ENCODE assay signal across 13 cellular contexts in genomic region chr1:27559466-27560030, GRCh38. TPM values are rescaled to one million over a fixed set of nuclear protein-coding genes. Genes with fewer than 3 reads are reported as not detected.
DNase-seq lines count a peak whose midpoint lies in the region; ATAC-seq, FAIRE-seq and TF ChIP-seq lines count a peak whose summit lies in the region.
"Had no signal": no experiment of that assay in that cellular context is flagged by ENCODE, and none has a peak within 500 bp of the region (broad histone marks: within the 10 kb centered on the region; RNA-seq: fewer than 3 reads in every experiment).

No MANE protein-coding gene starts in this region.

- H2BK5ac ChIP-seq in mesenchymal stem cell (ENCODE audit: low read depth, low read length, poor library complexity, severe bottlenecking) = no peak overlapping the region

- no peak for FAIRE-seq in K562 (lab: Jason Lieb, UNC)

- H3K4me1 ChIP-seq in K562 (replicated peaks in 1 of 2; ENCODE audit: control insufficient read depth in 2 of 2, insufficient read depth in 2 of 2, low read length in 2 of 2) = peaks cover 84 to 85% of the 10 kb centered on the region in 2 experiments
- peaks cover 78% of the 10 kb centered on the region for H3K4me1 ChIP-seq in mesenchymal stem cell (ENCODE audit: control insufficient read depth, insufficient read depth, low read depth, low read length)

- TF ChIP-seq EP300 in K562 (IDR thresholded peaks at IDR 0.05; ENCODE audit: low read length) = no peak

- peak overlapping the region; percentile 23 for H3K27ac Mint-ChIP-seq in activated T-cell treated with anti-CD3 and anti-CD28 coated beads, Interleukin-2, amount 50 U/mL, for 24 hours

- 85% methylated on average over 8 of the region's 8 CpGs for WGBS in K562 (ENCODE audit: insufficient coverage, low coverage, missing lambda C conversion rate)
- 70% methylated on average over 8 of the region's 8 CpGs for WGBS in mesenchymal stem cell

- no peak overlapping the region for H2BK120ac ChIP-seq in mesenchymal stem cell (ENCODE audit: low read depth, low read length)

- peaks cover 15% of the 10 kb centered on the region; the same call in 1 of the 2 replicates for H4K20me1 ChIP-seq in K562 (replicated peaks; ENCODE audit: control insufficient read depth, insufficient read depth, low read length)

- in situ Hi-C loops in K562 (cut with MboI) = loop anchor here (5.0 to 10.0 kb wide), 2 partner anchors 45 to 103 kb away; partner anchors contain the start of gene AHDC1

- TF ChIP-seq RAD21 in K562 (CRISPR knock-in tag; conservative IDR thresholded peaks at IDR 0.05 in 1 of 2, IDR thresholded peaks at IDR 0.05 in 1 of 2) = no peak

- H3K18ac ChIP-seq in mesenchymal stem cell (ENCODE audit: low read depth in 1 of 2, low read length in 2 of 2) = peak overlapping the region in 1 of 2 experiments; percentile 96

- H3K4me1 Mint-ChIP-seq in activated T-cell treated with anti-CD3 and anti-CD28 coated beads, Interleukin-2, amount 50 U/mL, for 24 hours (ENCODE audit: low read depth) = peaks cover 26% of the 10 kb centered on the region

- H3K9ac ChIP-seq in K562 (ENCODE audit: insufficient read depth in 1 of 2, low read depth in 2 of 2, low read length in 2 of 2) (peak overlapping the region in 1 of 2 experiments; percentile 82; a peak in 1 of 4 replicates), mesenchymal stem cell (ENCODE audit: low read length) (no peak overlapping the region)

- no peak for TF ChIP-seq POLR2A in K562 (conservative IDR thresholded peaks at IDR 0.05)

- no peak overlapping the region for H3K4ac ChIP-seq in mesenchymal stem cell (ENCODE audit: low read depth in 1 of 2, low read length in 2 of 2)

- no peaks in the 10 kb centered on the region for H3K9me3 ChIP-seq in K562 (replicated peaks; ENCODE audit: control insufficient read depth, insufficient read depth, low read depth, low read length)
- no peaks in the 10 kb centered on the region for H3K9me3 ChIP-seq in mesenchymal stem cell (ENCODE audit: control insufficient read depth, low read length)
- H3K9me3 ChIP-seq: upper lobe of right lung had no signal

- ATAC-seq in K562 (no peak), HG03280 (IDR thresholded peaks at IDR 0.05; ENCODE audit: unreplicated experiment) (no peak), GM19397 (IDR thresholded peaks at IDR 0.05; ENCODE audit: unreplicated experiment) (no peak)
- ATAC-seq: upper lobe of right lung had no signal

- no TSS peak for BruUV-seq in K562 (replicated peaks; lab: Mats Ljungman, UMichigan)

- no peak overlapping the region for H3K4me3 Mint-ChIP-seq in activated T-cell treated with anti-CD3 and anti-CD28 coated beads, Interleukin-2, amount 50 U/mL, for 24 hours

- H3K79me1 ChIP-seq in mesenchymal stem cell (replicated peaks; ENCODE audit: low read length, poor library complexity, severe bottlenecking) = peaks cover 36% of the 10 kb centered on the region

- no peak overlapping the region for H2BK15ac ChIP-seq in mesenchymal stem cell (ENCODE audit: low read depth, poor library complexity, severe bottlenecking)

- POLR2A ChIA-PET in K562 (lab: Yijun Ruan, JAX) = interaction anchor here (0.5 to 3.3 kb wide), 7 partner anchors 8 to 421 kb away, joined by 3 to 29 read pairs (median 3); no protein-coding TSS in a partner anchor

- H3K4me2 ChIP-seq in K562 (ENCODE audit: insufficient read depth, low read length) (no peak overlapping the region), mesenchymal stem cell (ENCODE audit: low read length, poor library complexity, severe bottlenecking) (no peak overlapping the region)

- H3K4me3 ChIP-seq in K562 = no peak overlapping the region
- H3K4me3 ChIP-seq in mesenchymal stem cell (ENCODE audit: insufficient read depth in 1 of 2, low read depth in 1 of 2, low read length in 2 of 2) = no peak overlapping the region
- H3K4me3 ChIP-seq: upper lobe of right lung had no signal

- no peak overlapping the region for H3K23ac ChIP-seq in mesenchymal stem cell (ENCODE audit: low read length in 2 of 2)

- H3K79me2 ChIP-seq in K562 (ENCODE audit: control insufficient read depth, insufficient read depth, low read length) = peaks cover 55% of the 10 kb centered on the region

- H3K27ac ChIP-seq in K562 (ENCODE audit: extremely low read depth, low read depth, low read length) (peak overlapping the region; percentile 41; the same call in 2 of the 3 replicates), mesenchymal stem cell (ENCODE audit: low read length, poor library complexity, severe bottlenecking) (no peak overlapping the region), temporal lobe (ENCODE audit: low read depth, low read length) (peak overlapping the region; percentile 88)

- H2BK12ac ChIP-seq in mesenchymal stem cell (ENCODE audit: low read length in 2 of 2) = no peak overlapping the region

- no peak overlapping the region for H3K14ac ChIP-seq in mesenchymal stem cell (ENCODE audit: low read length in 2 of 2)

- intact Hi-C loops in K562 (cut with micrococcal nuclease) = loop anchor here (5.0 kb wide), 2 partner anchors 103 to 167 kb away; partner anchors contain the start of gene GPR3

- H4K8ac ChIP-seq in mesenchymal stem cell (ENCODE audit: low read length) = no peak overlapping the region

- H3K27me3 ChIP-seq in K562 (ENCODE audit: control insufficient read depth in 2 of 2, insufficient read depth in 2 of 2, low read length in 2 of 2) (no peaks in the 10 kb centered on the region), mesenchymal stem cell (ENCODE audit: control insufficient read depth in 1 of 2, insufficient read depth in 1 of 2, low read length in 2 of 2) (no peaks in the 10 kb centered on the region)
- H3K27me3 ChIP-seq: upper lobe of right lung had no signal

- no peaks in the 10 kb centered on the region for H3K36me3 Mint-ChIP-seq in activated T-cell treated with anti-CD3 and anti-CD28 coated beads, Interleukin-2, amount 50 U/mL, for 24 hours (ENCODE audit: low read depth)

- DNase-seq in activated T-cell treated with anti-CD3 and anti-CD28 coated beads, Interleukin-2, amount 50 U/mL, for 24 hours = no peak
- DNase-seq in activated T-cell treated with anti-CD3 and anti-CD28 coated beads for 4 hours = no peak
- DNase-seq in K562 (ENCODE audit: extremely low read depth in 1 of 4, low spot score in 3 of 4) = no peak
- DNase-seq in mesenchymal stem cell = no peak
- DNase-seq in RPMI8226 = no peak
- DNase-seq: activated T-cell treated with anti-CD3 and anti-CD28 coated beads, Interleukin-2, amount 50 U/mL, for 1 hour; NCI-H1092 treated with DMSO at 0.1 percent for 48 hours; NCI-H748 treated with DMSO at 0.1 percent for 48 hours; SHP77 treated with DMSO at 0.1 percent for 48 hours; upper lobe of right lung had no signal

- H3K9me3 Mint-ChIP-seq in activated T-cell treated with anti-CD3 and anti-CD28 coated beads, Interleukin-2, amount 50 U/mL, for 24 hours = no peaks in the 10 kb centered on the region

- H2AK5ac ChIP-seq in mesenchymal stem cell (ENCODE audit: low read length, severe bottlenecking) = peak overlapping the region; percentile 15

- no peak overlapping the region for H2AFZ ChIP-seq in K562 (ENCODE audit: low read depth, low read length)
- H2AFZ ChIP-seq in mesenchymal stem cell (ENCODE audit: low read depth, low read length) = no peak overlapping the region

- H3K27me3 Mint-ChIP-seq in activated T-cell treated with anti-CD3 and anti-CD28 coated beads, Interleukin-2, amount 50 U/mL, for 24 hours = no peaks in the 10 kb centered on the region

- peaks cover 4% of the 10 kb centered on the region for H3K9me1 ChIP-seq in K562 (ENCODE audit: control insufficient read depth, insufficient read depth, low read length)

- H4K91ac ChIP-seq in mesenchymal stem cell (ENCODE audit: low read length) = peak overlapping the region; percentile 43

- TF ChIP-seq CTCF in K562 (IDR thresholded peaks at IDR 0.05 in 2 of 3, conservative IDR thresholded peaks at IDR 0.05 in 1 of 3; ENCODE audit: insufficient read depth in 2 of 3, low read depth in 1 of 3, low read length in 3 of 3) = no peak

- CTCF ChIA-PET in K562 (lab: Yijun Ruan, JAX; ENCODE audit: low intra/inter-chr PET ratio) = no interaction called here

- H3K36me3 ChIP-seq in K562 (ENCODE audit: control insufficient read depth, insufficient read depth, low read length) (peaks cover 37% of the 10 kb centered on the region), mesenchymal stem cell (ENCODE audit: control insufficient read depth in 1 of 2, insufficient read depth in 2 of 2, low read depth in 1 of 2, low read length in 2 of 2) (peaks cover 15 to 46% of the 10 kb centered on the region in 2 experiments)

TF ChIP-seq in K562, 482 proteins besides CTCF, POLR2A, EP300 and RAD21 (continues in another document):
- TF ChIP-seq THRAP3 (IDR thresholded peaks at IDR 0.05; ENCODE audit: borderline replicate concordance) (no peak), ZNF695 (CRISPR knock-in tag; IDR thresholded peaks at IDR 0.05) (no peak), KDM4B (IDR thresholded peaks at IDR 0.05; ENCODE audit: borderline replicate concordance in 2 of 2, low read depth in 1 of 2) (no peak), ZKSCAN8 (CRISPR knock-in tag; IDR thresholded peaks at IDR 0.05) (no peak)

RNA-seq across cellular contexts. Expression of gene AHDC1, which starts 44.4 kb away (rescaled TPM):
- total RNA-seq in K562 (2011; cell fraction: chromatin; rRNA removed; ENCODE audit: low replicate concordance) = 62.5 and 101 TPM in 2 replicates
- 36.7 and 38.9 TPM in 2 replicates for total RNA-seq in K562 (2011; cell fraction: nucleolus; rRNA removed)
- total RNA-seq in K562 (2011; cell fraction: nucleoplasm; rRNA removed) = 49.2 and 72.8 TPM in 2 replicates
- total RNA-seq in K562 (2014; rRNA removed) (7.9 and 12.5 TPM in 2 replicates), K562 (2014; rRNA removed; fragmentation: Illumina TruSeq; extraction: Trizol) (3.6 and 4.6 TPM in 2 replicates), K562 (2015; rRNA removed; fragmentation: Illumina TruSeq; extraction: Trizol) (4.7 and 4.8 TPM in 2 replicates), K562 (2021) (36.4 and 37.8 TPM in 2 replicates), temporal lobe (16.5 TPM)
- polyA plus RNA-seq in K562 (2011; rRNA removed) (3.1 and 4.2 TPM in 2 replicates), K562 (2014; fragmentation: Illumina TruSeq; extraction: Trizol) (5.4 and 9.5 TPM in 2 replicates), K562 (2014; fragmentation: Nextera tagmentation; extraction: Ambion mirVana) (under 1 TPM; 0.21 to 0.59 TPM), K562 (2014; rRNA removed) (8.5 and 9.0 TPM in 2 replicates)
- polyA plus RNA-seq in K562 (2011; cell fraction: cytosol; rRNA removed) = 2.3 and 3.9 TPM in 2 replicates
- 13.3 and 21.8 TPM in 2 replicates for polyA plus RNA-seq in K562 (2011; cell fraction: nucleus; rRNA removed)
- polyA plus RNA-seq in K562 (2012) = 13.7 and 18.2 TPM in 2 replicates
- 3.7 and 9.1 TPM in 2 replicates for polyA minus RNA-seq in K562 (2011; rRNA and poly(A)+ RNA removed)
- 12.2 and 15.2 TPM in 2 replicates for polyA minus RNA-seq in K562 (2011; cell fraction: cytosol; rRNA and poly(A)+ RNA removed)
- 10.6 and 11.6 TPM in 2 replicates for polyA minus RNA-seq in K562 (2011; cell fraction: nucleus; rRNA and poly(A)+ RNA removed)
- 27.0 TPM for polyA plus RNA-seq in mesenchymal stem cell (2013, experiment 1 of 2)
- 24.1 TPM for polyA plus RNA-seq in mesenchymal stem cell (2013, experiment 2 of 2)
